Comparison of ENCODE assay signal across 1 cellular context in the genomic region with DNA sequence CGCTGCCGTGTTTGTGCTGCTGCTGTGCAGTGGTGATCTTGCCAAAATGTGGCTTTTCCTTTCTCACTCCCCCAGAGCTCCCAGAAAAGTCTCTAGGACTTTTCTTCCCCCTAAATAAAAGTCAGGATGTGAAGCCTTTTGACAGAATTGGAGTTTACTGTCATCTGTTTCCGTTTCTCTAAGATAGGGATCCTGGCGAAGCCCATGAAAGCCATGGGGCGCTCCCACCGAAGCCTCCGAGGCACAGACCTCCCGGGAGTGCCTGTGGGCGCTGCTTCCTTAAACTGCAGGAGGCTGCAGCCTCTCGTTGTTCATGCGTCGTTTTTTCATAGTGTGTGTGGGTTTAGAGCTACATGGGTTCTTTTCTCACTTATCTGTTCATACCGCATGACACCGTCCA.
TF ChIP-seq lines count a peak whose summit lies in the region.

No MANE protein-coding gene starts in this region.

TF ChIP-seq in liver, 16 proteins besides CTCF, POLR2A, EP300 and RAD21:
- TF ChIP-seq FOXA2 (IDR thresholded peaks at IDR 0.05) (no peak), HNF4A (conservative IDR thresholded peaks at IDR 0.05) (no peak), FOXA1 (IDR thresholded peaks at IDR 0.05) (no peak), YY1 (IDR thresholded peaks at IDR 0.05) (no peak), NR2F2 (IDR thresholded peaks at IDR 0.05) (no peak), SP1 (IDR thresholded peaks at IDR 0.05) (no peak), TAF1 (conservative IDR thresholded peaks at IDR 0.05) (no peak)
- TF ChIP-seq, protein P1, sequence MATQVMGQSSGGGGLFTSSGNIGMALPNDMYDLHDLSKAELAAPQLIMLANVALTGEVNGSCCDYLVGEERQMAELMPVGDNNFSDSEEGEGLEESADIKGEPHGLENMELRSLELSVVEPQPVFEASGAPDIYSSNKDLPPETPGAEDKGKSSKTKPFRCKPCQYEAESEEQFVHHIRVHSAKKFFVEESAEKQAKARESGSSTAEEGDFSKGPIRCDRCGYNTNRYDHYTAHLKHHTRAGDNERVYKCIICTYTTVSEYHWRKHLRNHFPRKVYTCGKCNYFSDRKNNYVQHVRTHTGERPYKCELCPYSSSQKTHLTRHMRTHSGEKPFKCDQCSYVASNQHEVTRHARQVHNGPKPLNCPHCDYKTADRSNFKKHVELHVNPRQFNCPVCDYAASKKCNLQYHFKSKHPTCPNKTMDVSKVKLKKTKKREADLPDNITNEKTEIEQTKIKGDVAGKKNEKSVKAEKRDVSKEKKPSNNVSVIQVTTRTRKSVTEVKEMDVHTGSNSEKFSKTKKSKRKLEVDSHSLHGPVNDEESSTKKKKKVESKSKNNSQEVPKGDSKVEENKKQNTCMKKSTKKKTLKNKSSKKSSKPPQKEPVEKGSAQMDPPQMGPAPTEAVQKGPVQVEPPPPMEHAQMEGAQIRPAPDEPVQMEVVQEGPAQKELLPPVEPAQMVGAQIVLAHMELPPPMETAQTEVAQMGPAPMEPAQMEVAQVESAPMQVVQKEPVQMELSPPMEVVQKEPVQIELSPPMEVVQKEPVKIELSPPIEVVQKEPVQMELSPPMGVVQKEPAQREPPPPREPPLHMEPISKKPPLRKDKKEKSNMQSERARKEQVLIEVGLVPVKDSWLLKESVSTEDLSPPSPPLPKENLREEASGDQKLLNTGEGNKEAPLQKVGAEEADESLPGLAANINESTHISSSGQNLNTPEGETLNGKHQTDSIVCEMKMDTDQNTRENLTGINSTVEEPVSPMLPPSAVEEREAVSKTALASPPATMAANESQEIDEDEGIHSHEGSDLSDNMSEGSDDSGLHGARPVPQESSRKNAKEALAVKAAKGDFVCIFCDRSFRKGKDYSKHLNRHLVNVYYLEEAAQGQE (IDR thresholded peaks at IDR 0.05), result no peak
